ENCODE assay signal across 2 cellular contexts in the genomic region with DNA sequence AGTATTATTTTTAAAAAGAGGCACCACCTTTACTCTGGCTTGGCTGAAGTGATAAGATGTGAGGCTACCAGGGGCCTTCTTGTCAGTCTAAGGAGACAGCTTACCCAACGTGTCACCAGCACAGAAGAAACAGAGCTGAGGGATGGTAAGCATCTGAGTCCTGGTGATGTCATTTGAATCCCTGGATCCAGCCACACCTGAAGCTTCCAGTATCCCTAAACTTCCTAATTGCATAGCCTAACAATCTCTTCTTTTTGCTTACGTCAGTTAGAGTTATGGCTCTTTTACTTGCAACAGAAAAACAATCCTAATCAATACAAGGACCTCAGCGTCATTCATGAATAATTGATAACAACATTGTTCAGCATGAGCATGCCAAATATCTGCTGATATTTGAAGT.
TF ChIP-seq lines count a peak whose summit lies in the region.

No MANE protein-coding gene starts in this region.

TF ChIP-seq in HepG2, 621 proteins besides CTCF, POLR2A, EP300 and RAD21:
- TF ChIP-seq ZBTB20 (CRISPR knock-in tag; IDR thresholded peaks at IDR 0.05; ENCODE audit: borderline replicate concordance, low read depth) (no peak), ZFX (CRISPR knock-in tag; IDR thresholded peaks at IDR 0.05; ENCODE audit: low read depth) (no peak), ZFP36L2 (CRISPR knock-in tag; IDR thresholded peaks at IDR 0.05) (no peak), XBP1 (CRISPR knock-in tag; IDR thresholded peaks at IDR 0.05) (no peak), MAFK (conservative IDR thresholded peaks at IDR 0.05 in 1 of 2, IDR thresholded peaks at IDR 0.05 in 1 of 2; ENCODE audit: low read length in 2 of 2) (0 out of 4 replicates have a peak, but pooled peaks of 1 of the 2 experiments have one; percentile 7), ZNF879 (CRISPR knock-in tag; IDR thresholded peaks at IDR 0.05) (no peak), KDM4B (CRISPR knock-in tag; IDR thresholded peaks at IDR 0.05) (no peak), ATF7 (IDR thresholded peaks at IDR 0.05) (peak; percentile 43), ATF7 (CRISPR knock-in tag; IDR thresholded peaks at IDR 0.05) (no peak), MAF1 (CRISPR knock-in tag; IDR thresholded peaks at IDR 0.05; ENCODE audit: borderline replicate concordance) (no peak), HMG20B (CRISPR knock-in tag; conservative IDR thresholded peaks at IDR 0.05) (no peak), KLF12 (CRISPR knock-in tag; IDR thresholded peaks at IDR 0.05; ENCODE audit: borderline replicate concordance) (no peak), ZNF570 (CRISPR knock-in tag; IDR thresholded peaks at IDR 0.05; ENCODE audit: borderline replicate concordance) (no peak), CREB1 (IDR thresholded peaks at IDR 0.05) (peak; percentile 74), CREB1 (CRISPR knock-in tag; IDR thresholded peaks at IDR 0.05) (no peak), CBFB (CRISPR knock-in tag; IDR thresholded peaks at IDR 0.05) (no peak), ZNF329 (CRISPR knock-in tag; IDR thresholded peaks at IDR 0.05; ENCODE audit: low read depth) (peak; percentile 75; the same call in 1 of the 2 replicates), SOX13 (IDR thresholded peaks at IDR 0.05) (no peak), SOX13 (CRISPR knock-in tag; conservative IDR thresholded peaks at IDR 0.05 in 1 of 2, IDR thresholded peaks at IDR 0.05 in 1 of 2) (no peak), ZNF235 (CRISPR knock-in tag; IDR thresholded peaks at IDR 0.05; ENCODE audit: borderline replicate concordance) (no peak), TAF1 (CRISPR knock-in tag; IDR thresholded peaks at IDR 0.05) (no peak), TARDBP (CRISPR knock-in tag; IDR thresholded peaks at IDR 0.05) (no peak), ZIK1 (CRISPR knock-in tag; IDR thresholded peaks at IDR 0.05; ENCODE audit: borderline replicate concordance, low read depth) (no peak)
- TF ChIP-seq, protein P1, sequence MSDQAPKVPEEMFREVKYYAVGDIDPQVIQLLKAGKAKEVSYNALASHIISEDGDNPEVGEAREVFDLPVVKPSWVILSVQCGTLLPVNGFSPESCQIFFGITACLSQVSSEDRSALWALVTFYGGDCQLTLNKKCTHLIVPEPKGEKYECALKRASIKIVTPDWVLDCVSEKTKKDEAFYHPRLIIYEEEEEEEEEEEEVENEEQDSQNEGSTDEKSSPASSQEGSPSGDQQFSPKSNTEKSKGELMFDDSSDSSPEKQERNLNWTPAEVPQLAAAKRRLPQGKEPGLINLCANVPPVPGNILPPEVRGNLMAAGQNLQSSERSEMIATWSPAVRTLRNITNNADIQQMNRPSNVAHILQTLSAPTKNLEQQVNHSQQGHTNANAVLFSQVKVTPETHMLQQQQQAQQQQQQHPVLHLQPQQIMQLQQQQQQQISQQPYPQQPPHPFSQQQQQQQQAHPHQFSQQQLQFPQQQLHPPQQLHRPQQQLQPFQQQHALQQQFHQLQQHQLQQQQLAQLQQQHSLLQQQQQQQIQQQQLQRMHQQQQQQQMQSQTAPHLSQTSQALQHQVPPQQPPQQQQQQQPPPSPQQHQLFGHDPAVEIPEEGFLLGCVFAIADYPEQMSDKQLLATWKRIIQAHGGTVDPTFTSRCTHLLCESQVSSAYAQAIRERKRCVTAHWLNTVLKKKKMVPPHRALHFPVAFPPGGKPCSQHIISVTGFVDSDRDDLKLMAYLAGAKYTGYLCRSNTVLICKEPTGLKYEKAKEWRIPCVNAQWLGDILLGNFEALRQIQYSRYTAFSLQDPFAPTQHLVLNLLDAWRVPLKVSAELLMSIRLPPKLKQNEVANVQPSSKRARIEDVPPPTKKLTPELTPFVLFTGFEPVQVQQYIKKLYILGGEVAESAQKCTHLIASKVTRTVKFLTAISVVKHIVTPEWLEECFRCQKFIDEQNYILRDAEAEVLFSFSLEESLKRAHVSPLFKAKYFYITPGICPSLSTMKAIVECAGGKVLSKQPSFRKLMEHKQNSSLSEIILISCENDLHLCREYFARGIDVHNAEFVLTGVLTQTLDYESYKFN (CRISPR knock-in tag; conservative IDR thresholded peaks at IDR 0.05): no peak
- TF ChIP-seq, protein P2, sequence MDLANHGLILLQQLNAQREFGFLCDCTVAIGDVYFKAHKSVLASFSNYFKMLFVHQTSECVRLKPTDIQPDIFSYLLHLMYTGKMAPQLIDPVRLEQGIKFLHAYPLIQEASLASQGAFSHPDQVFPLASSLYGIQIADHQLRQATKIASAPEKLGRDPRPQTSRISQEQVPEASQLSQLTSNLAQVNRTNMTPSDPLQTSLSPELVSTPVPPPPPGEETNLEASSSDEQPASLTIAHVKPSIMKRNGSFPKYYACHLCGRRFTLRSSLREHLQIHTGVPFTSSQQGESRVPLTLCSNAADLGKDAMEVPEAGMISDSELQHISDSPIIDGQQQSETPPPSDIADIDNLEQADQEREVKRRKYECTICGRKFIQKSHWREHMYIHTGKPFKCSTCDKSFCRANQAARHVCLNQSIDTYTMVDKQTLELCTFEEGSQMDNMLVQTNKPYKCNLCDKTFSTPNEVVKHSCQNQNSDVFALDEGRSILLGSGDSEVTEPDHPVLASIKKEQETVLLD (CRISPR knock-in tag; IDR thresholded peaks at IDR 0.05; ENCODE audit: low read depth): no peak
- TF ChIP-seq, protein P3, sequence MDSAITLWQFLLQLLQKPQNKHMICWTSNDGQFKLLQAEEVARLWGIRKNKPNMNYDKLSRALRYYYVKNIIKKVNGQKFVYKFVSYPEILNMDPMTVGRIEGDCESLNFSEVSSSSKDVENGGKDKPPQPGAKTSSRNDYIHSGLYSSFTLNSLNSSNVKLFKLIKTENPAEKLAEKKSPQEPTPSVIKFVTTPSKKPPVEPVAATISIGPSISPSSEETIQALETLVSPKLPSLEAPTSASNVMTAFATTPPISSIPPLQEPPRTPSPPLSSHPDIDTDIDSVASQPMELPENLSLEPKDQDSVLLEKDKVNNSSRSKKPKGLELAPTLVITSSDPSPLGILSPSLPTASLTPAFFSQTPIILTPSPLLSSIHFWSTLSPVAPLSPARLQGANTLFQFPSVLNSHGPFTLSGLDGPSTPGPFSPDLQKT (CRISPR knock-in tag; IDR thresholded peaks at IDR 0.05; ENCODE audit: borderline replicate concordance): no peak

TF ChIP-seq in H1, 55 proteins besides CTCF, POLR2A, EP300 and RAD21:
- no peak for TF ChIP-seq ZNF274 (IDR thresholded peaks at IDR 0.05; ENCODE audit: borderline replicate concordance, extremely low read depth, low read length)
- no peak for TF ChIP-seq CTBP2 (IDR thresholded peaks at IDR 0.05; ENCODE audit: borderline replicate concordance, insufficient read depth, insufficient read length, low read length)
- no peak for TF ChIP-seq TAF1 (IDR thresholded peaks at IDR 0.05; ENCODE audit: low read depth, low read length)
- TF ChIP-seq SP2 (IDR thresholded peaks at IDR 0.05; ENCODE audit: low read length): no peak
